In genomic region chr1:156767101-156767878, GRCh38 we compare ENCODE assay signal across 8 cellular contexts. TPM values are rescaled to one million over a fixed set of nuclear protein-coding genes. Genes with fewer than 3 reads are reported as not detected.
DNase-seq lines count a peak whose midpoint lies in the region; ATAC-seq and TF ChIP-seq lines count a peak whose summit lies in the region.

Gene PRCC (plus strand): TSS chr1:156767535. CDS start chr1:156767772, 237 bp downstream.

- H3K27me3 ChIP-seq in heart right ventricle: no peaks in the 10 kb centered on the region
- H3K27me3 ChIP-seq in upper lobe of right lung: no peaks in the 10 kb centered on the region

- ATAC-seq in HG02798 (IDR thresholded peaks at IDR 0.05; ENCODE audit: poor library complexity, unreplicated experiment) (peak; percentile 95), heart right ventricle (peak; percentile 96 to 98 (median 97)), upper lobe of right lung (peak; percentile 97)

- 0 to 1% methylated on average over 49 to 50 of the region's 50 CpGs for whole genome bisulfite sequencing in heart right ventricle, 2 donors

- DNase-seq in NCI-H1436 (lab: John Stamatoyannopoulos, UW) (peak; percentile 97), T follicular helper cell (ENCODE audit: low read depth) (peak; percentile 97), amniotic epithelial cell (ENCODE audit: low read depth) (peak; percentile 100), heart right ventricle (peak; percentile 94 to 99), posterior cingulate gyrus (peak; percentile 99 to 100 (median 100)), upper lobe of right lung (peak; percentile 98)

- H3K27ac ChIP-seq in heart right ventricle (peak within 1 kb of the TSS; percentile 90 to 98 (median 96)), upper lobe of right lung (peak within 1 kb of the TSS; percentile 91)

- H3K4me1 ChIP-seq in heart right ventricle (peaks cover 12 to 53% (median 45%) of the 10 kb centered on the region in 9 donors), upper lobe of right lung (peaks cover 35% of the 10 kb centered on the region)

- H3K9me3 ChIP-seq in heart right ventricle (no peaks in the 10 kb centered on the region), upper lobe of right lung (no peaks in the 10 kb centered on the region)

- H3K4me3 ChIP-seq in GM12875 (ENCODE audit: low read depth, low read length): peak within 1 kb of the TSS; percentile 98
- H3K4me3 ChIP-seq in heart right ventricle: peak within 1 kb of the TSS; percentile 73 to 99 (median 95)
- peak within 1 kb of the TSS; percentile 88 for H3K4me3 ChIP-seq in upper lobe of right lung

- H3K36me3 ChIP-seq in heart right ventricle (peaks cover 0 to 25% (median 0%) of the 10 kb centered on the region in 9 donors), upper lobe of right lung (peaks cover 18% of the 10 kb centered on the region)

- intact Hi-C loops in heart right ventricle (cut with DNase I) (loop anchor here in 7 of 10 donors (1.0 to 5.0 kb wide), 7 partner anchors 14 to 90 kb away; partner anchors contain the start of genes ISG20L2 (in 7 of the 7), METTL25B (in 7 of the 7), MRPL24 (in 2 of the 7) and HDGF (in 1 of the 7)), posterior cingulate gyrus (cut with DNase I) (loop anchor here (1.0 kb wide), 2 partner anchors 16 to 26 kb away; partner anchors contain the start of genes HDGF and MRPL24), upper lobe of right lung (cut with DNase I) (no loop called here)

- no peak for TF ChIP-seq CTCF in GM12875 (IDR thresholded peaks at IDR 0.05; ENCODE audit: borderline replicate concordance, insufficient read depth, low read depth, low read length)
- TF ChIP-seq CTCF in heart right ventricle (IDR thresholded peaks at IDR 0.05): no peak
- TF ChIP-seq CTCF in upper lobe of right lung (IDR thresholded peaks at IDR 0.05): no peak

RNA-seq across cellular contexts. Expression of gene PRCC, which starts in this region (rescaled TPM):
- total RNA-seq in heart right ventricle (10 to 100 TPM; 32.1 to 56.9 (median 44.2) TPM), upper lobe of right lung (48.5 TPM)
- polyA plus RNA-seq in heart right ventricle: 10 to 100 TPM; 40.6 to 53.4 TPM

Comparison
In these comparisons a context has a peak if more than half of its experiments do, and no peak if none do; other contexts are left out.
1. Peak in every context shown above with its lines: DNase-seq, ATAC-seq, H3K4me3 ChIP-seq and H3K27ac ChIP-seq.